26 cellular contexts compared by ENCODE assay signal in genomic region chr12:94531196-94531720, GRCh38.
"Had no signal": no experiment of that assay in that cellular context is flagged by ENCODE, and none has a peak within 500 bp of the region (broad histone marks: within the 10 kb centered on the region; RNA-seq: fewer than 3 reads in every experiment).

No MANE protein-coding gene starts in this region.

- H3K9me3 ChIP-seq: stomach, suprapubic skin, testis, thoracic aorta, thyroid gland, tibial artery, tibial nerve, transverse colon, upper lobe of left lung, upper lobe of right lung, uterus, vagina had no signal

- ATAC-seq: stimulated activated effector memory CD8-positive, alpha-beta T cell treated with anti-CD3 and anti-CD28 coated beads, Interleukin-12 subunit alpha, Interleukin-12 subunit beta, amount 100 ng/mL, for 72 hours; stimulated activated memory B cell treated with anti-CD40 and anti-IgM and Interleukin-4, amounts not matched to agents 10 μg/mL and 1 μg/mL and 100 μg/mL, for 72 hours; stimulated activated naive B cell treated with anti-CD40 and anti-IgM and Interleukin-4, amounts not matched to agents 10 μg/mL and 1 μg/mL and 100 μg/mL, for 72 hours; stimulated activated naive CD8-positive, alpha-beta T cell treated with anti-CD3 and anti-CD28 coated beads, Interleukin-15, amount 100 ng/mL, for 72 hours; stimulated activated naive CD8-positive, alpha-beta T cell treated with anti-CD3 and anti-CD28 coated beads, Interleukin-15, Interleukin-2, amounts not matched to agents 100 U/mL and 50 U/mL, for 24 hours; upper lobe of right lung had no signal

- H3K4me1 ChIP-seq: testis, upper lobe of right lung, uterus, vagina had no signal

- H3K27ac ChIP-seq: stomach, suprapubic skin, testis, thoracic aorta, thyroid gland, tibial artery, tibial nerve, transverse colon, upper lobe of left lung, upper lobe of right lung, uterus, vagina had no signal

- H3K4me3 ChIP-seq: stomach, suprapubic skin, testis, thoracic aorta, thyroid gland, tibial artery, tibial nerve, transverse colon, upper lobe of left lung, upper lobe of right lung, uterus, vagina had no signal

- H3K36me3 ChIP-seq: stomach, suprapubic skin, thoracic aorta, thyroid gland, tibial artery, tibial nerve, transverse colon, upper lobe of left lung, upper lobe of right lung, uterus, vagina had no signal

- H3K27me3 ChIP-seq: stomach, suprapubic skin, testis, thyroid gland, tibial nerve, transverse colon, upper lobe of left lung, upper lobe of right lung, uterus, vagina had no signal

- DNase-seq: stimulated activated CD4-positive, alpha-beta T cell treated with anti-CD3 and anti-CD28 coated beads, Interleukin-2, amount 100 ng/mL, for 48 hours; stimulated activated CD4-positive, alpha-beta T cell treated with anti-CD3 and anti-CD28 coated beads, Interleukin-4, amount 100 ng/mL, for 1 hour; stimulated activated CD4-positive, alpha-beta T cell treated with anti-CD3 and anti-CD28 coated beads, Interleukin-4, amount 100 ng/mL, for 24 hours; stimulated activated CD4-positive, alpha-beta T cell treated with anti-CD3 and anti-CD28 coated beads, Interleukin-4, amount 100 ng/mL, for 4 hours; stimulated activated CD8-positive, alpha-beta memory T cell treated with anti-CD3 and anti-CD28 coated beads, Interleukin-4, amount 100 ng/mL, for 48 hours; stimulated activated naive B cell treated with anti-CD40 and anti-IgM and Interleukin-4, amounts not matched to agents 10 μg/mL and 1 μg/mL and 100 μg/mL, for 72 hours; stimulated activated naive CD4-positive, alpha-beta T cell; stimulated activated naive CD4-positive, alpha-beta T cell treated with Interleukin-2 at 50 U/mL for 16 hours; stimulated activated naive CD8-positive, alpha-beta T cell treated with anti-CD3 and anti-CD28 coated beads, Interleukin-15, amount 100 ng/mL, for 72 hours; stimulated activated naive CD8-positive, alpha-beta T cell treated with anti-CD3 and anti-CD28 coated beads, Interleukin-15, Interleukin-2, amounts not matched to agents 100 U/mL and 50 U/mL, for 24 hours; stomach; substantia nigra; testis; thyroid gland; tibial artery; transverse colon; trophoblast cell; upper lobe of left lung; upper lobe of right lung; uterus had no signal
